In the genomic region with DNA sequence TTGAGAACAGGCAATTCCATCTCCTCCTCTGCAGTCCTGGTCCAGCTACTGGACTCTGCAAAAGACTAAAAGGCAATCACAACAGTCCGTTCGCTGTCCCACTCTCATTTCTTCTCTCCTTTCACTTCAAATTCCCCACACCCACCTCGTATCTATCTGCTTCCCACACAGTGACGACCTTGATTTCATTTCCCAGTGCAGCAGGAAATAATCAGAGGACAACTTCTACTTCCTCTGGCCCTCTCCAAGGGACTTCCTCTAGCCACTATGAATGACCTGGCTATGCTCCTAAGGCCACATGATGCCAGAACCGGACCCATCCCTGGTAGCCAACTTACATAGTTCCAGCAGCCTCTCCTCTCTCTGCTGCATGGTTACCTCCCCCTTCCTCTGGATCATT, we compare ENCODE assay signal across 1 cellular context.
TF ChIP-seq lines count a peak whose summit lies in the region.

No MANE protein-coding gene starts in this region.

TF ChIP-seq in endothelial cell of umbilical vein, 7 proteins besides CTCF, POLR2A, EP300 and RAD21:
- TF ChIP-seq, protein P1, sequence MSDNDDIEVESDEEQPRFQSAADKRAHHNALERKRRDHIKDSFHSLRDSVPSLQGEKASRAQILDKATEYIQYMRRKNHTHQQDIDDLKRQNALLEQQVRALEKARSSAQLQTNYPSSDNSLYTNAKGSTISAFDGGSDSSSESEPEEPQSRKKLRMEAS (IDR thresholded peaks at IDR 0.05; ENCODE audit: insufficient read depth, insufficient read length): no peak
- TF ChIP-seq POLR2AphosphoS5 (IDR thresholded peaks at IDR 0.05; ENCODE audit: insufficient read depth, low read depth, low read length) (no peak), JUN (IDR thresholded peaks at IDR 0.05; ENCODE audit: borderline replicate concordance, insufficient read depth, insufficient read length, low read depth) (no peak), FOS (IDR thresholded peaks at IDR 0.05; ENCODE audit: borderline replicate concordance, insufficient read depth, low read length) (no peak), EZH2 (IDR thresholded peaks at IDR 0.05; ENCODE audit: borderline replicate concordance, low read depth, low read length, severe bottlenecking) (no peak), MYC (IDR thresholded peaks at IDR 0.05; ENCODE audit: low read depth, low read length) (no peak), GATA2 (IDR thresholded peaks at IDR 0.05; ENCODE audit: insufficient read depth, insufficient read length, low read depth, low read length) (no peak)
